ENCODE assay signal across 10 cellular contexts in the genomic region with DNA sequence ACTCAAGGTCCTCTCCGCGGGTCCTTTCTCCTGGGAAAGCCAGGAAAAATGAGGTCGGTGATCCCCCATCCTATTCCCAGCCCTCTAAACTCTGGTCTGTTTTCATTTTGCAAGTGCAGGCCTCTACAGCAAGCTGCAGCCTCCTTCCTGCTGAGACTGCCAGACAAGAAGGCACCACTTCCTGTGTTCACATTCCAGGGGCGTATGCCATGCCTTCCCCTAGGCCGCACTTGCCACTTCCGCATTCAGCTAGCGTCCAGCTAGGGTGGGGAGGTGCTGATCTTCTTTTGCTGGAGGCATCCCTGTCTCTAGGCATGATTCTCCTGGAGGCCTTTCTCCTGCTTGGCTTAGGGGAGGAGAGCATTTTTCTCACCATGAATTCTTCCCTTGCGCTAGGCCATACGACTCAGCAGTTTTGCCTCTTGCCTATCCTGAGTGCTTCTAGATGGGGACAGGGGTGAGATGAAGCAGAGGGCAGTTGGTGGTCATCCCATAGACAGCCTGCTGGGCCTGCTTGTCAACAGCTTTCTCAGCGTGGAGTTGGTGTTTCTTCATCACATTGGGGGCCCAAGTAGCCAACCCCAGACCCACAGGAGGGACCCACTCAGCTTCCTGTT.
A peak's percentile ranks its signal among the peaks of the same experiment; 100 is the strongest.
DNase-seq lines count a peak whose midpoint lies in the region; ATAC-seq and TF ChIP-seq lines count a peak whose summit lies in the region.
"Had no signal": no experiment of that assay in that cellular context is flagged by ENCODE, and none has a peak within 500 bp of the region (broad histone marks: within the 10 kb centered on the region; RNA-seq: fewer than 3 reads in every experiment).

No MANE protein-coding gene starts in this region.

- no peaks in the 10 kb centered on the region for H3K79me2 ChIP-seq in PC-3 (ENCODE audit: low read length)

- H3K4me1 Mint-ChIP-seq in osteocyte (ENCODE audit: unreplicated experiment), result peaks cover 19% of the 10 kb centered on the region

- H3K9ac ChIP-seq in PC-3 (ENCODE audit: low read length), result no peak overlapping the region

- H3K27me3 Mint-ChIP-seq in osteocyte (ENCODE audit: unreplicated experiment), result peaks cover 20% of the 10 kb centered on the region

- peak overlapping the region; percentile 81 for H3K27ac Mint-ChIP-seq in osteocyte (ENCODE audit: unreplicated experiment)

- no peak overlapping the region for H3K4me3 Mint-ChIP-seq in osteocyte (ENCODE audit: unreplicated experiment)

- H3K9me3 ChIP-seq in PC-3 (ENCODE audit: low read length), result no peaks in the 10 kb centered on the region

- intact Hi-C loops in PC-3 (cut with micrococcal nuclease), result no loop called here

- DNase-seq in SKM-1 treated with dmso at 0.1 percent for 144 hours (lab: John Stamatoyannopoulos, UW; ENCODE audit: unreplicated experiment) (peak; percentile 9), SKM-1 (lab: John Stamatoyannopoulos, UW; ENCODE audit: unreplicated experiment) (no peak), PC-3 (peak; percentile 35), fibroblast of gingiva (ENCODE audit: low read depth) (peak; percentile 15), osteocyte (ENCODE audit: extremely low spot score, unreplicated experiment) (no peak)
- DNase-seq in central memory CD4-positive, alpha-beta T cell, result no peak
- DNase-seq: 8988T had no signal

- POLR2A ChIA-PET in PC-3 (lab: Charles Lee; ENCODE audit: unreplicated experiment), result no interaction called here

- H3K36me3 Mint-ChIP-seq in osteocyte (ENCODE audit: unreplicated experiment), result no peaks in the 10 kb centered on the region

- H3K4me1 ChIP-seq in PC-3 (ENCODE audit: insufficient read depth, low read length), result no peaks in the 10 kb centered on the region

- H3K9me3 Mint-ChIP-seq in osteocyte (ENCODE audit: unreplicated experiment), result no peaks in the 10 kb centered on the region

- BruUV-seq in PC-3 (replicated peaks; lab: Mats Ljungman, UMichigan), result no TSS peak

- no peaks in the 10 kb centered on the region for H4K20me1 ChIP-seq in PC-3 (ENCODE audit: low read length)

- H3K27me3 ChIP-seq in PC-3 (ENCODE audit: low read length), result peaks cover 77% of the 10 kb centered on the region

- H3K36me3 ChIP-seq in PC-3 (ENCODE audit: low read depth, low read length), result no peaks in the 10 kb centered on the region

- ATAC-seq in PC-3 (0 out of 2 replicates have a peak, but pooled peaks have one; percentile 6), GM18870 (IDR thresholded peaks at IDR 0.05; ENCODE audit: unreplicated experiment) (no peak), GM18873 (IDR thresholded peaks at IDR 0.05; ENCODE audit: low FRiP score, unreplicated experiment) (no peak)

- H3K4me2 ChIP-seq in PC-3 (ENCODE audit: low read length), result no peak overlapping the region

- TF ChIP-seq CTCF in PC-3 (conservative IDR thresholded peaks at IDR 0.05; ENCODE audit: low read depth, low read length) (no peak), osteocyte (IDR thresholded peaks at IDR 0.05) (no peak)

- no peak overlapping the region for H3K27ac ChIP-seq in PC-3 (ENCODE audit: low read length)
- H3K27ac ChIP-seq: dorsolateral prefrontal cortex had no signal

- H3F3A ChIP-seq in PC-3 (ENCODE audit: low read length, unreplicated experiment), result no peaks in the 10 kb centered on the region

- no peak overlapping the region for H3K4me3 ChIP-seq in PC-3 (ENCODE audit: low read length)
- H3K4me3 ChIP-seq: dorsolateral prefrontal cortex had no signal

- no peak overlapping the region for H2AFZ ChIP-seq in PC-3 (ENCODE audit: low read length)

- CTCF ChIA-PET in PC-3 (lab: Charles Lee), result no interaction called here

- H3K9me2 ChIP-seq in PC-3 (replicated peaks; ENCODE audit: low read length), result no peaks in the 10 kb centered on the region

Comparison
In these comparisons a context has a peak if more than half of its experiments do, and no peak if none do; other contexts are left out.
1. DNase-seq: peak in SKM-1 treated with dmso at 0.1 percent for 144 hours (single experiment), PC-3 (single experiment) and fibroblast of gingiva (single experiment); none in SKM-1 (single experiment), osteocyte (single experiment) and central memory CD4-positive, alpha-beta T cell (single experiment).